Comparison of ENCODE assay signal across 8 cellular contexts in genomic region chr16:57284206-57284951, GRCh38. TPM values are rescaled to one million over a fixed set of nuclear protein-coding genes. Genes with fewer than 3 reads are reported as not detected.
DNase-seq lines count a peak whose midpoint lies in the region; ATAC-seq and TF ChIP-seq lines count a peak whose summit lies in the region.

PLLP (minus strand) TSS chr16:57284672; CDS start chr16:57284540, 132 bp downstream.

- POLR2A ChIA-PET in activated naive CD8-positive, alpha-beta T cell treated with anti-CD3 and anti-CD28 coated beads, Interleukin-2, amount 10 ng/mL, durations not matched to agents 7 days and 5 days (lab: Charles Lee): no interaction called here

- H3K4me3 Mint-ChIP-seq in activated naive CD8-positive, alpha-beta T cell treated with anti-CD3 and anti-CD28 coated beads, Interleukin-2, amount 10 ng/mL, durations not matched to agents 7 days and 5 days: peak within 1 kb of the TSS; percentile 71

- H3K36me3 Mint-ChIP-seq in activated naive CD8-positive, alpha-beta T cell treated with anti-CD3 and anti-CD28 coated beads, Interleukin-2, amount 10 ng/mL, durations not matched to agents 7 days and 5 days: no peaks in the 10 kb centered on the region

- H4K20me1 ChIP-seq in OCI-LY1 (ENCODE audit: insufficient read depth, low read length): no peaks in the 10 kb centered on the region

- H3K27me3 Mint-ChIP-seq in activated naive CD8-positive, alpha-beta T cell treated with anti-CD3 and anti-CD28 coated beads, Interleukin-2, amount 10 ng/mL, durations not matched to agents 7 days and 5 days: peaks cover 37% of the 10 kb centered on the region

- no peaks in the 10 kb centered on the region for H3F3A ChIP-seq in OCI-LY1 (ENCODE audit: insufficient read depth, low read length)

- peaks cover 9% of the 10 kb centered on the region for H3K4me1 Mint-ChIP-seq in activated naive CD8-positive, alpha-beta T cell treated with anti-CD3 and anti-CD28 coated beads, Interleukin-2, amount 10 ng/mL, durations not matched to agents 7 days and 5 days

- H3K4me3 ChIP-seq in OCI-LY1 (ENCODE audit: low read depth, low read length, poor library complexity, severe bottlenecking) (peak within 1 kb of the TSS; percentile 50), cardiac muscle cell (peak within 1 kb of the TSS; percentile 46)

- H3K4me2 ChIP-seq in OCI-LY1 (ENCODE audit: low read length): peak within 1 kb of the TSS; percentile 69

- peaks cover 8% of the 10 kb centered on the region for H3K4me1 ChIP-seq in OCI-LY1 (ENCODE audit: insufficient read depth, low read length, severe bottlenecking)
- no peaks in the 10 kb centered on the region for H3K4me1 ChIP-seq in cardiac muscle cell (ENCODE audit: low read depth)

- no peaks in the 10 kb centered on the region for H3K79me2 ChIP-seq in OCI-LY1 (ENCODE audit: insufficient read depth, low read length)

- peak; percentile 66 for ATAC-seq in activated naive CD8-positive, alpha-beta T cell treated with anti-CD3 and anti-CD28 coated beads, Interleukin-2, amount 10 ng/mL, durations not matched to agents 7 days and 5 days (ENCODE audit: low read depth)
- ATAC-seq in omental fat pad (ENCODE audit: low FRiP score) (peak; percentile 71), GM21723 (IDR thresholded peaks at IDR 0.05; ENCODE audit: unreplicated experiment) (no peak)

- DNase-seq in NCI-H2196 (lab: John Stamatoyannopoulos, UW; ENCODE audit: unreplicated experiment): peak; percentile 11
- DNase-seq in NCI-H2196 treated with DMSO at 0.1 percent for 48 hours (lab: John Stamatoyannopoulos, UW; ENCODE audit: unreplicated experiment): no peak
- DNase-seq in activated naive CD8-positive, alpha-beta T cell treated with anti-CD3 and anti-CD28 coated beads, Interleukin-2, amount 10 ng/mL, durations not matched to agents 7 days and 5 days: peak; percentile 69
- peak; percentile 41 to 57 for DNase-seq in cardiac muscle cell (ENCODE audit: low read depth in 1 of 2, low spot score in 1 of 2)
- no peak for DNase-seq in omental fat pad (ENCODE audit: low spot score)
- DNase-seq in NK-92 treated with Interleukin-12 subunit alpha and Interleukin-12 subunit beta, amount 100 ng/mL, for 24 hours (lab: John Stamatoyannopoulos, UW): no peak

- no peaks in the 10 kb centered on the region for H3K9me3 Mint-ChIP-seq in activated naive CD8-positive, alpha-beta T cell treated with anti-CD3 and anti-CD28 coated beads, Interleukin-2, amount 10 ng/mL, durations not matched to agents 7 days and 5 days

- no peak within 1 kb of the TSS; the same call in 1 of the 2 replicates for H3K9ac ChIP-seq in OCI-LY1 (ENCODE audit: low read length)

- H3K27ac ChIP-seq in OCI-LY1 (ENCODE audit: low read depth, low read length, poor library complexity, severe bottlenecking) (no peak within 1 kb of the TSS), cardiac muscle cell (no peak within 1 kb of the TSS)

- no peaks in the 10 kb centered on the region for H3K9me2 ChIP-seq in OCI-LY1 (ENCODE audit: low read depth, low read length)

- no peaks in the 10 kb centered on the region for H3K9me3 ChIP-seq in OCI-LY1 (ENCODE audit: low read length)
- no peaks in the 10 kb centered on the region for H3K9me3 ChIP-seq in cardiac muscle cell (ENCODE audit: low read depth)

- no peak within 1 kb of the TSS for H2AFZ ChIP-seq in OCI-LY1 (ENCODE audit: low read length)

- TF ChIP-seq CTCF in OCI-LY1 (IDR thresholded peaks at IDR 0.05; ENCODE audit: low read length) (no peak), cardiac muscle cell (IDR thresholded peaks at IDR 0.05; ENCODE audit: low read depth, low read length) (no peak), omental fat pad (IDR thresholded peaks at IDR 0.05) (no peak)

- no peak within 1 kb of the TSS for H3K27ac Mint-ChIP-seq in activated naive CD8-positive, alpha-beta T cell treated with anti-CD3 and anti-CD28 coated beads, Interleukin-2, amount 10 ng/mL, durations not matched to agents 7 days and 5 days

- H3K27me3 ChIP-seq in OCI-LY1 (ENCODE audit: insufficient read depth, low read length): no peaks in the 10 kb centered on the region
- peaks cover 13% of the 10 kb centered on the region for H3K27me3 ChIP-seq in cardiac muscle cell

- H3K36me3 ChIP-seq in OCI-LY1 (ENCODE audit: insufficient read depth, low read length) (no peaks in the 10 kb centered on the region), cardiac muscle cell (no peaks in the 10 kb centered on the region)

RNA-seq across cellular contexts. Expression of gene PLLP, which starts in this region (rescaled TPM):
- under 1 TPM; 0.08 to 0.26 TPM for total RNA-seq in activated naive CD8-positive, alpha-beta T cell treated with anti-CD3 and anti-CD28 coated beads, Interleukin-2, amount 10 ng/mL, durations not matched to agents 7 days and 5 days
- total RNA-seq in cardiac muscle cell (11.4 and 14.2 TPM in 2 replicates), omental fat pad (10 to 100 TPM in 3 of 4 donors, 1 to 10 TPM in 1; 9.0 to 49.1 (median 12.2) TPM)
- polyA plus RNA-seq in cardiac muscle cell: 5.1 and 6.4 TPM in 2 replicates

Comparison
In these comparisons a context has a peak if more than half of its experiments do, and no peak if none do; other contexts are left out.
1. DNase-seq: peak in NCI-H2196 (single experiment) and cardiac muscle cell (2 of 2); none in NCI-H2196 treated with DMSO at 0.1 percent for 48 hours (single experiment), omental fat pad (single experiment) and NK-92 treated with Interleukin-12 subunit alpha and Interleukin-12 subunit beta, amount 100 ng/mL, for 24 hours (single experiment).
2. Peak in DNase-seq and ATAC-seq in activated naive CD8-positive, alpha-beta T cell treated with anti-CD3 and anti-CD28 coated beads, Interleukin-2, amount 10 ng/mL, durations not matched to agents 7 days and 5 days; RNA of the gene not detected or under 1 TPM.